ENCODE assay signal across 9 cellular contexts in genomic region chrX:17590892-17591740, GRCh38.
DNase-seq lines count a peak whose midpoint lies in the region; ATAC-seq, FAIRE-seq and TF ChIP-seq lines count a peak whose summit lies in the region.
"Had no signal": no experiment of that assay in that cellular context is flagged by ENCODE, and none has a peak within 500 bp of the region (broad histone marks: within the 10 kb centered on the region; RNA-seq: fewer than 3 reads in every experiment).

No MANE protein-coding gene starts in this region.

- no peak overlapping the region for H3K27ac ChIP-seq in C4-2B
- H3K27ac ChIP-seq in ascending aorta = peak overlapping the region; percentile 76 to 77
- peak overlapping the region in 1 of 2 donors; percentile 30 for H3K27ac ChIP-seq in small intestine (ENCODE audit: low read depth in 1 of 2, low read length in 1 of 2)

- intact Hi-C loops in ascending aorta (cut with DNase I) = loop anchor here (1.0 to 5.0 kb wide), 6 partner anchors 38 to 349 kb away; partner anchors contain the start of gene NHS

- TF ChIP-seq CTCF in C4-2B (conservative IDR thresholded peaks at IDR 0.05) = peak; percentile 74
- peak; percentile 52 to 64 (median 53) for TF ChIP-seq CTCF in ascending aorta (IDR thresholded peaks at IDR 0.05)

- peak overlapping the region; percentile 24 to 32 for H3K4me3 ChIP-seq in ascending aorta
- H3K4me3 ChIP-seq in small intestine (ENCODE audit: low read depth in 1 of 2, low read length in 2 of 2) = no peak overlapping the region
- H3K4me3 ChIP-seq: skin epidermis had no signal

- DNase-seq in HT-29 (ENCODE audit: low spot score) (peak; percentile 90), NOMO-1 treated with dmso at 0.1 percent for 144 hours (lab: John Stamatoyannopoulos, UW; ENCODE audit: unreplicated experiment) (peak; percentile 47), ascending aorta (ENCODE audit: low spot score in 2 of 2) (peak in 1 of 2 donors; percentile 80), hippocampal formation (lab: John Stamatoyannopoulos, UW) (peak; percentile 1 to 51), small intestine (peak; percentile 60)

- ATAC-seq in GM19023 (IDR thresholded peaks at IDR 0.05; ENCODE audit: unreplicated experiment) = peak; percentile 76
- ATAC-seq in GM21367 (IDR thresholded peaks at IDR 0.05; ENCODE audit: unreplicated experiment) = no peak

- WGBS in small intestine, 3 donors = 25 to 31% (median 26%) methylated on average over 9 of the region's 9 CpGs

- no peaks in the 10 kb centered on the region for H3K27me3 ChIP-seq in ascending aorta
- no peaks in the 10 kb centered on the region for H3K27me3 ChIP-seq in small intestine (ENCODE audit: control insufficient read depth in 2 of 2, insufficient read depth in 2 of 2, low read length in 2 of 2)

- H3K9me3 ChIP-seq in ascending aorta (no peaks in the 10 kb centered on the region), small intestine (ENCODE audit: control insufficient read depth, low read depth) (no peaks in the 10 kb centered on the region)

- FAIRE-seq in small intestine (lab: Jason Lieb, UNC) = no peak

- H3K36me3 ChIP-seq in ascending aorta (no peaks in the 10 kb centered on the region), small intestine (ENCODE audit: control insufficient read depth in 2 of 2, insufficient read depth in 2 of 2, low read length in 2 of 2) (no peaks in the 10 kb centered on the region)

- peaks cover 4 to 21% of the 10 kb centered on the region in 2 donors for H3K4me1 ChIP-seq in ascending aorta
- H3K4me1 ChIP-seq in small intestine (ENCODE audit: control insufficient read depth in 2 of 2, insufficient read depth in 1 of 2, low read depth in 1 of 2, low read length in 1 of 2) = peaks cover 0 to 5% of the 10 kb centered on the region in 2 donors

Comparison
In these comparisons a context has a peak if more than half of its experiments do, and no peak if none do; other contexts are left out.
1. H3K4me3 ChIP-seq: peak in ascending aorta (2 of 2); none in small intestine (0 of 2).